In genomic region chr17:3635474-3636153, GRCh38 we compare ENCODE assay signal across 1 cellular context.
TF ChIP-seq lines count a peak whose summit lies in the region.

No MANE protein-coding gene starts in this region.

TF ChIP-seq in liver, 16 proteins besides CTCF, POLR2A, EP300 and RAD21 (continued from another document):
- no peak for TF ChIP-seq TAF1 (conservative IDR thresholded peaks at IDR 0.05)
- TF ChIP-seq HNF4A (conservative IDR thresholded peaks at IDR 0.05), result peak; percentile 93 to 96
- TF ChIP-seq REST (IDR thresholded peaks at IDR 0.05), result peak; percentile 18
